Comparison of ENCODE assay signal across 1 cellular context in the genomic region with DNA sequence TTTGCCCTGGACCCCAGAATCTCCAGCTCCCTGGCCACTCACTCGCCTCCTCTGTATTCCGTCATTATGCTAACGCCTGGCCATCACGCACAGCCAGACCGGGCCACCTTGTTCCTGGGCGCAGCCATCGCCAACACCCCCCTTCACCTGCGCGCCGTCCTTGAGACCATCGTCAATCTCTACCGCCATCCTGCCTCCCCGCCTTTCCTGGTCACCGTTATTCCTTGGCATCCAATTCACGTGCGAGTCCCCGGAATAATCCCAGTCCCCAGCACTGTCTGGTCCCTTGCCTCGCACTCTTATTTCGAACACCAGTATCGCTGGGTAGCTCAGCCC.
TF ChIP-seq lines count a peak whose summit lies in the region.

No MANE protein-coding gene starts in this region.

TF ChIP-seq in K562, 482 proteins besides CTCF, POLR2A, EP300 and RAD21:
- TF ChIP-seq, protein P1, sequence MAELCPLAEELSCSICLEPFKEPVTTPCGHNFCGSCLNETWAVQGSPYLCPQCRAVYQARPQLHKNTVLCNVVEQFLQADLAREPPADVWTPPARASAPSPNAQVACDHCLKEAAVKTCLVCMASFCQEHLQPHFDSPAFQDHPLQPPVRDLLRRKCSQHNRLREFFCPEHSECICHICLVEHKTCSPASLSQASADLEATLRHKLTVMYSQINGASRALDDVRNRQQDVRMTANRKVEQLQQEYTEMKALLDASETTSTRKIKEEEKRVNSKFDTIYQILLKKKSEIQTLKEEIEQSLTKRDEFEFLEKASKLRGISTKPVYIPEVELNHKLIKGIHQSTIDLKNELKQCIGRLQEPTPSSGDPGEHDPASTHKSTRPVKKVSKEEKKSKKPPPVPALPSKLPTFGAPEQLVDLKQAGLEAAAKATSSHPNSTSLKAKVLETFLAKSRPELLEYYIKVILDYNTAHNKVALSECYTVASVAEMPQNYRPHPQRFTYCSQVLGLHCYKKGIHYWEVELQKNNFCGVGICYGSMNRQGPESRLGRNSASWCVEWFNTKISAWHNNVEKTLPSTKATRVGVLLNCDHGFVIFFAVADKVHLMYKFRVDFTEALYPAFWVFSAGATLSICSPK (IDR thresholded peaks at IDR 0.05; ENCODE audit: borderline replicate concordance) = 0 out of 2 replicates have a peak, but pooled peaks have one; percentile 77
- no peak for TF ChIP-seq NR2C1 (IDR thresholded peaks at IDR 0.05)
- no peak for TF ChIP-seq NR2C1 (tag; IDR thresholded peaks at IDR 0.05)
- TF ChIP-seq BRCA1 (IDR thresholded peaks at IDR 0.05) = no peak
- no peak for TF ChIP-seq BRCA1 (CRISPR knock-in tag; IDR thresholded peaks at IDR 0.05)
- no peak for TF ChIP-seq KDM4B (IDR thresholded peaks at IDR 0.05; ENCODE audit: borderline replicate concordance in 2 of 2, low read depth in 1 of 2)
- peak; percentile 20 for TF ChIP-seq ARID1B (IDR thresholded peaks at IDR 0.05)
- TF ChIP-seq ZNF707 (CRISPR knock-in tag; conservative IDR thresholded peaks at IDR 0.05) = no peak
- TF ChIP-seq, protein P2, sequence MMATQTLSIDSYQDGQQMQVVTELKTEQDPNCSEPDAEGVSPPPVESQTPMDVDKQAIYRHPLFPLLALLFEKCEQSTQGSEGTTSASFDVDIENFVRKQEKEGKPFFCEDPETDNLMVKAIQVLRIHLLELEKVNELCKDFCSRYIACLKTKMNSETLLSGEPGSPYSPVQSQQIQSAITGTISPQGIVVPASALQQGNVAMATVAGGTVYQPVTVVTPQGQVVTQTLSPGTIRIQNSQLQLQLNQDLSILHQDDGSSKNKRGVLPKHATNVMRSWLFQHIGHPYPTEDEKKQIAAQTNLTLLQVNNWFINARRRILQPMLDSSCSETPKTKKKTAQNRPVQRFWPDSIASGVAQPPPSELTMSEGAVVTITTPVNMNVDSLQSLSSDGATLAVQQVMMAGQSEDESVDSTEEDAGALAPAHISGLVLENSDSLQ (IDR thresholded peaks at IDR 0.05) = no peak
- no peak for TF ChIP-seq MCM5 (IDR thresholded peaks at IDR 0.05; ENCODE audit: low read depth)
- no peak for TF ChIP-seq PHB (CRISPR knock-in tag; IDR thresholded peaks at IDR 0.05)
- TF ChIP-seq SMARCA5 (IDR thresholded peaks at IDR 0.05) = peak; percentile 64; the same call in 1 of the 2 replicates
TF ChIP-seq in K562: peak in this region for 3.
